9 cellular contexts compared by ENCODE assay signal in the genomic region with DNA sequence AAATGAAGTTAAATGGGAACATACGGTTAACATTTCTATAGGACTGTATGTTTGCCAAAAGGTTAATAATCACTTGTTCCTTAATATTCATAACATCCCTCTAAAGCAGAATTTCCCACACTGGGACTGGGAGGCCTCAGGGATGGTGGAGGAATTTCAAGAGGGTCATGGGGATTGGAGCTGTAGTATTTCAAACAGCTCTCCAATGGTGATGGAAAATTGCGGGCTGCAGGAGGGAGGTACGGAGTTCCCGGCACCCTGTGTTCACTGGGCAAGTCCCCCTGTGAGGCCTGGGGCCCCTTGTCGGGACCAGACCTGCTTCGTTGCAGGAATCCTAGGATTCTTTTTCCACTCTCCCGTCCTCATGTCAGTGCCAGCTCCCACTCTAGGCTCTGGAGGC. TPM values are rescaled to one million over a fixed set of nuclear protein-coding genes. Genes with fewer than 3 reads are reported as not detected.
"Had no signal": no experiment of that assay in that cellular context is flagged by ENCODE, and none has a peak within 500 bp of the region (broad histone marks: within the 10 kb centered on the region; RNA-seq: fewer than 3 reads in every experiment).

No MANE protein-coding gene starts in this region.

- H3K9ac ChIP-seq: GM23248 had no signal

- H3K4me3 ChIP-seq: GM23248, HAP-1 had no signal

- H2AFZ ChIP-seq: GM23248 had no signal

- H3K4me1 ChIP-seq: HAP-1 had no signal

- H3K36me3 ChIP-seq: HAP-1 had no signal

- DNase-seq: GM23248, GOT3, H7, HFFc6, IMR-90 had no signal

- H3K27ac ChIP-seq: GM23248 had no signal

- H3K9me3 ChIP-seq: HAP-1 had no signal

- ATAC-seq: HCT116 had no signal

RNA-seq across cellular contexts. Expression of gene CTAGE1, which starts 39.8 kb away (rescaled TPM):
- total RNA-seq: H4, H7, HT-29, IMR-90 had no signal
